In the genomic region with DNA sequence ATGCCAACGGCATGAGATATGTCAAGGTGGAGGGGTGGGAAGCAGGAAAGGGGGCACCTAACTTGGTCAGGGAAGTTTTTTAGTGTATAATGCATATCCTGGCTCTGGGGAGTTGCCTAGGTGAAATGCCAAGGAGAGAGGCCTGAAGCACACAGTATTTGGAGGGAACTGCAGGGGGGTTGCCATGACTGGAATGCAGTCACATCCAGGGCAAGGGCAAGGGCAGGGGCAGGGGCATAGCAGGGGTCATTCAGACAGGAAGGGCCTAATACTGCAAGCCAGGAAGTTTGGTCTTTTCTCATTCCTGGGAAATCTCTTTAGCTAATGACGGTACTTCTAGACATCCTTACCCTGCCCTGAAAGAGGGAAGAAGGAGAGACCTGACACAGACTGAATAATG, we compare ENCODE assay signal across 1 cellular context.
TF ChIP-seq lines count a peak whose summit lies in the region.

No MANE protein-coding gene starts in this region.

TF ChIP-seq in GM23338, 12 proteins besides CTCF, POLR2A, EP300 and RAD21 (continued from another document):
- no peak for TF ChIP-seq ZNF114 (CRISPR knock-in tag; IDR thresholded peaks at IDR 0.05)
- TF ChIP-seq CREB1 (CRISPR knock-in tag; IDR thresholded peaks at IDR 0.05; ENCODE audit: low read depth), result no peak
